17 cellular contexts compared by ENCODE assay signal in the genomic region with DNA sequence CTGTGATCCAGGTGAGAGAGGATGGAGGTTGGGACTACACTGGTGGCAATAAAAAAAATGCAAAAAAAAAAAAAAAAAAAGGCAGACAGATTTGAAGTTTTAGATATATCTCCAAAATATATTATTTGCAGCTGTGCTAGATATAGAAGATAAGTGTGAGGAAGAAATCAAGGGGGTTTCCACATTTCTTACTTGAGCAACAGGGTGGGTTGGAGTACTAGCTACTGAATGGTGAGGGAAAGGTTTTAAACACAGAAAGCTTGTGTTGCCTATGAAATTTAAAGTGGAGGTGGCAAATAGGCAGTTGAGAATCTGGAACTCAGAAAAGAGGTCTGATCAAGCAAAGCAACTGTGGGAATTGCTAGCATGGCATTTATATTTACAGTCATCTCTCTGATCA. TPM values are rescaled to one million over a fixed set of nuclear protein-coding genes. Genes with fewer than 3 reads are reported as not detected.
"Had no signal": no experiment of that assay in that cellular context is flagged by ENCODE, and none has a peak within 500 bp of the region (broad histone marks: within the 10 kb centered on the region; RNA-seq: fewer than 3 reads in every experiment).

No MANE protein-coding gene starts in this region.

- H3K4me3 Mint-ChIP-seq: activated naive CD4-positive, alpha-beta T cell treated with anti-CD3 and anti-CD28 coated beads, Interleukin-2, amount 50 U/mL, for 24 hours; activated T-cell treated with anti-CD3 and anti-CD28 coated beads, Interleukin-2, amount 50 U/mL, for 4 hours had no signal

- H3K9me3 ChIP-seq: right atrium auricular region, suprapubic skin had no signal

- H3K27me3 ChIP-seq: right atrium auricular region, suprapubic skin had no signal

- H3K27me3 Mint-ChIP-seq: activated naive CD4-positive, alpha-beta T cell treated with anti-CD3 and anti-CD28 coated beads, Interleukin-2, amount 50 U/mL, for 24 hours; progenitor cell of endocrine pancreas had no signal

- ATAC-seq: esophagus mucosa had no signal

- DNase-seq: activated CD4-positive, CD25-positive, alpha-beta regulatory T cell treated with anti-CD3 and anti-CD28 coated beads, Interleukin-2, amount 50 U/mL, for 72 hours; activated effector memory CD4-positive, alpha-beta T cell treated with Interleukin-2 at 50 U/mL for 16 hours; activated T-cell treated with anti-CD3 and anti-CD28 coated beads, Interleukin-2, amount 50 U/mL, for 4 hours; midbrain; stimulated activated CD4-positive, alpha-beta T cell treated with anti-CD3 and anti-CD28 coated beads, Interleukin-2, amount 100 ng/mL, for 48 hours; stimulated activated naive CD8-positive, alpha-beta T cell treated with anti-CD3 and anti-CD28 coated beads, Interleukin-15, Interleukin-2, amounts not matched to agents 100 U/mL and 50 U/mL, for 24 hours; trophoblast cell had no signal

- H3K9me3 Mint-ChIP-seq: activated naive CD4-positive, alpha-beta T cell treated with anti-CD3 and anti-CD28 coated beads, Interleukin-2, amount 50 U/mL, for 24 hours; activated T-cell treated with anti-CD3 and anti-CD28 coated beads, Interleukin-2, amount 50 U/mL, for 4 hours had no signal

- H3K27ac ChIP-seq: right atrium auricular region, suprapubic skin had no signal

- H3K27ac Mint-ChIP-seq: activated naive CD4-positive, alpha-beta T cell treated with anti-CD3 and anti-CD28 coated beads, Interleukin-2, amount 50 U/mL, for 24 hours; progenitor cell of endocrine pancreas had no signal

- H3K4me3 ChIP-seq: right atrium auricular region, suprapubic skin had no signal

RNA-seq across cellular contexts. Expression of a gene that starts 59.9 kb away (rescaled TPM):
- total RNA-seq: cardiac septum, esophagus mucosa, lung microvascular endothelial cell, myocyte, omental fat pad, right atrium auricular region, skeletal muscle tissue had no signal
